Comparison of ENCODE assay signal across 1 cellular context in genomic region chr7:74388880-74389415, GRCh38.
TF ChIP-seq lines count a peak whose summit lies in the region.

No MANE protein-coding gene starts in this region.

TF ChIP-seq in SK-N-SH, 30 proteins besides CTCF, POLR2A, EP300 and RAD21 (continued from another document):
- TF ChIP-seq, protein P1, sequence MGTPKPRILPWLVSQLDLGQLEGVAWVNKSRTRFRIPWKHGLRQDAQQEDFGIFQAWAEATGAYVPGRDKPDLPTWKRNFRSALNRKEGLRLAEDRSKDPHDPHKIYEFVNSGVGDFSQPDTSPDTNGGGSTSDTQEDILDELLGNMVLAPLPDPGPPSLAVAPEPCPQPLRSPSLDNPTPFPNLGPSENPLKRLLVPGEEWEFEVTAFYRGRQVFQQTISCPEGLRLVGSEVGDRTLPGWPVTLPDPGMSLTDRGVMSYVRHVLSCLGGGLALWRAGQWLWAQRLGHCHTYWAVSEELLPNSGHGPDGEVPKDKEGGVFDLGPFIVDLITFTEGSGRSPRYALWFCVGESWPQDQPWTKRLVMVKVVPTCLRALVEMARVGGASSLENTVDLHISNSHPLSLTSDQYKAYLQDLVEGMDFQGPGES (IDR thresholded peaks at IDR 0.05; ENCODE audit: low read depth, low read length): no peak
- TF ChIP-seq JUND (IDR thresholded peaks at IDR 0.05) (no peak), ELF1 (IDR thresholded peaks at IDR 0.05) (no peak)
